Comparison of ENCODE assay signal across 9 cellular contexts in genomic region chr10:89515031-89515841, GRCh38. TPM values are rescaled to one million over a fixed set of nuclear protein-coding genes. Genes with fewer than 3 reads are reported as not detected.
DNase-seq lines count a peak whose midpoint lies in the region; ATAC-seq and TF ChIP-seq lines count a peak whose summit lies in the region.
"Had no signal": no experiment of that assay in that cellular context is flagged by ENCODE, and none has a peak within 500 bp of the region (broad histone marks: within the 10 kb centered on the region; RNA-seq: fewer than 3 reads in every experiment).

No MANE protein-coding gene starts in this region.

- H3K27ac ChIP-seq in coronary artery (peak overlapping the region; percentile 39 to 62), left lung (peak overlapping the region; percentile 54 to 60)

- no peaks in the 10 kb centered on the region for H3K9me3 ChIP-seq in left lung

- no peaks in the 10 kb centered on the region for H3K36me3 Mint-ChIP-seq in type B pancreatic cell

- intact Hi-C loops in left lung (cut with DNase I) (no loop called here), head of caudate nucleus (cut with DNase I) (no loop called here)

- peaks cover 22% of the 10 kb centered on the region for H3K4me1 Mint-ChIP-seq in type B pancreatic cell (ENCODE audit: unreplicated experiment)

- H3K4me1 ChIP-seq in left lung, result no peaks in the 10 kb centered on the region

- H3K36me3 ChIP-seq in left lung, result no peaks in the 10 kb centered on the region

- H3K27ac Mint-ChIP-seq in type B pancreatic cell, result peak overlapping the region; percentile 82

- ATAC-seq in left lung, result peak; percentile 69

- TF ChIP-seq CTCF in coronary artery (IDR thresholded peaks at IDR 0.05) (no peak), left lung (IDR thresholded peaks at IDR 0.05) (no peak), type B pancreatic cell (conservative IDR thresholded peaks at IDR 0.05) (no peak)

- no peaks in the 10 kb centered on the region for H3K27me3 ChIP-seq in left lung

- H3K27me3 Mint-ChIP-seq in type B pancreatic cell, result no peaks in the 10 kb centered on the region

- peak overlapping the region; percentile 36 for H3K4me3 Mint-ChIP-seq in type B pancreatic cell

- H3K4me3 ChIP-seq in coronary artery (peak overlapping the region; percentile 42), left lung (no peak overlapping the region)

- no peaks in the 10 kb centered on the region for H3K9me3 Mint-ChIP-seq in type B pancreatic cell

- DNase-seq in HT1080 (ENCODE audit: low read depth) (peak; percentile 92), coronary artery (ENCODE audit: low spot score) (no peak), left lung (no peak), type B pancreatic cell (ENCODE audit: extremely low spot score, unreplicated experiment) (no peak), putamen (ENCODE audit: low spot score) (no peak), NCI-H748 treated with DMSO at 0.1 percent for 48 hours (lab: John Stamatoyannopoulos, UW) (no peak), NCI-H2107 (lab: John Stamatoyannopoulos, UW) (no peak), head of caudate nucleus (no peak)
- DNase-seq: NCI-H510A had no signal

RNA-seq across cellular contexts. Expression of gene SLC16A12, which starts 20.2 kb away (rescaled TPM):
- total RNA-seq in HT1080 (2014; rRNA removed; shearing (Covaris generic)), result 0.20 and 0.26 TPM in 2 replicates
- 0.63 and 0.97 TPM in 2 replicates for polyA plus RNA-seq in HT1080 (2015; cell fraction: cytosol; rRNA removed)
- 1.6 and 1.9 TPM in 2 replicates for polyA plus RNA-seq in HT1080 (2015; cell fraction: nucleus; rRNA removed)
- 1 to 10 TPM; 1.5 to 6.3 TPM for total RNA-seq in left lung
- 3.7 and 7.8 TPM in 2 replicates for total RNA-seq in type B pancreatic cell (ENCODE audit: low replicate concordance)
